Comparison of ENCODE assay signal across 1 cellular context in genomic region chr7:100449190-100449795, GRCh38.
TF ChIP-seq lines count a peak whose summit lies in the region.

No MANE protein-coding gene starts in this region.

TF ChIP-seq in HepG2, 621 proteins besides CTCF, POLR2A, EP300 and RAD21 (continues in another document):
- TF ChIP-seq ARNT2 (CRISPR knock-in tag; IDR thresholded peaks at IDR 0.05; ENCODE audit: low read depth) (no peak), LBX2 (CRISPR knock-in tag; IDR thresholded peaks at IDR 0.05; ENCODE audit: borderline replicate concordance) (no peak), PATZ1 (CRISPR knock-in tag; IDR thresholded peaks at IDR 0.05) (no peak), ZNF770 (CRISPR knock-in tag; IDR thresholded peaks at IDR 0.05) (peak; percentile 99), HDAC1 (CRISPR knock-in tag; IDR thresholded peaks at IDR 0.05) (no peak), ZHX2 (IDR thresholded peaks at IDR 0.05; ENCODE audit: low read depth) (no peak), ZHX2 (CRISPR knock-in tag; IDR thresholded peaks at IDR 0.05; ENCODE audit: borderline replicate concordance) (no peak), MXD3 (CRISPR knock-in tag; IDR thresholded peaks at IDR 0.05) (no peak), ARID5B (CRISPR knock-in tag; IDR thresholded peaks at IDR 0.05) (0 out of 2 replicates have a peak, but pooled peaks have one; percentile 19), E2F2 (CRISPR knock-in tag; IDR thresholded peaks at IDR 0.05; ENCODE audit: borderline replicate concordance) (no peak), ZNF382 (CRISPR knock-in tag; IDR thresholded peaks at IDR 0.05; ENCODE audit: borderline replicate concordance) (no peak), ZNF660 (CRISPR knock-in tag; IDR thresholded peaks at IDR 0.05; ENCODE audit: borderline replicate concordance, low read depth) (no peak), NCOA2 (CRISPR knock-in tag; IDR thresholded peaks at IDR 0.05) (no peak), RXRB (CRISPR knock-in tag; IDR thresholded peaks at IDR 0.05; ENCODE audit: borderline replicate concordance) (peak; percentile 23; the same call in 1 of the 2 replicates), CC2D1A (CRISPR knock-in tag; IDR thresholded peaks at IDR 0.05) (0 out of 2 replicates have a peak, but pooled peaks have one; percentile 37), STAT5B (CRISPR knock-in tag; IDR thresholded peaks at IDR 0.05) (no peak), ZNF580 (CRISPR knock-in tag; IDR thresholded peaks at IDR 0.05; ENCODE audit: borderline replicate concordance, low read depth) (no peak), DNMT1 (CRISPR knock-in tag; IDR thresholded peaks at IDR 0.05) (no peak), ZNF639 (CRISPR knock-in tag; conservative IDR thresholded peaks at IDR 0.05) (no peak), ZNF672 (CRISPR knock-in tag; IDR thresholded peaks at IDR 0.05) (no peak), MAFK (conservative IDR thresholded peaks at IDR 0.05 in 1 of 2, IDR thresholded peaks at IDR 0.05 in 1 of 2; ENCODE audit: low read length in 2 of 2) (no peak), ZNF574 (CRISPR knock-in tag; IDR thresholded peaks at IDR 0.05) (no peak), ZNF446 (CRISPR knock-in tag; IDR thresholded peaks at IDR 0.05) (no peak), ZBTB39 (CRISPR knock-in tag; IDR thresholded peaks at IDR 0.05) (no peak), POLR2G (IDR thresholded peaks at IDR 0.05; ENCODE audit: low read depth, low read length) (no peak), JUND (CRISPR knock-in tag; IDR thresholded peaks at IDR 0.05) (no peak), GABPA (IDR thresholded peaks at IDR 0.05; ENCODE audit: low read depth, low read length) (no peak), GABPA (CRISPR knock-in tag; IDR thresholded peaks at IDR 0.05; ENCODE audit: low read depth) (no peak)
